In genomic region chr19:5805465-5806132, GRCh38 we compare ENCODE assay signal across 8 cellular contexts. TPM values are rescaled to one million over a fixed set of nuclear protein-coding genes. Genes with fewer than 3 reads are reported as not detected.
DNase-seq lines count a peak whose midpoint lies in the region; ATAC-seq and TF ChIP-seq lines count a peak whose summit lies in the region.

No MANE protein-coding gene starts in this region.

- CTCF ChIA-PET in CD8-positive, alpha-beta memory T cell (lab: Charles Lee), result interaction anchor here (1.1 kb wide), 1 partner anchor 13 kb away, joined by 3 read pairs; no protein-coding TSS in a partner anchor
- CTCF ChIA-PET in OCI-LY7 (lab: Charles Lee; ENCODE audit: unreplicated experiment), result no interaction called here

- intact Hi-C loops in OCI-LY7 (cut with micrococcal nuclease; ENCODE audit: unreplicated experiment), result no loop called here

- H3K36me3 ChIP-seq in CD8-positive, alpha-beta memory T cell (ENCODE audit: insufficient read depth, low read length), result no peaks in the 10 kb centered on the region
- H3K36me3 ChIP-seq in HUES6 (ENCODE audit: control insufficient read depth, insufficient read depth, low read length), result no peaks in the 10 kb centered on the region
- H3K36me3 ChIP-seq in OCI-LY7 (ENCODE audit: insufficient read depth, low read length), result no peaks in the 10 kb centered on the region
- no peaks in the 10 kb centered on the region for H3K36me3 ChIP-seq in rectal smooth muscle tissue (ENCODE audit: control insufficient read depth, insufficient read depth, low read length)

- peak overlapping the region in 6 of 7 donors; percentile 11 to 81 (median 68) for H3K4me3 Mint-ChIP-seq in CD8-positive, alpha-beta memory T cell

- peak; percentile 86 for TF ChIP-seq CTCF in OCI-LY7 (conservative IDR thresholded peaks at IDR 0.05; ENCODE audit: low read length)

- no peaks in the 10 kb centered on the region for H3K9me3 Mint-ChIP-seq in CD8-positive, alpha-beta memory T cell

- peak; percentile 26 to 73 (median 44) for DNase-seq in CD8-positive, alpha-beta memory T cell
- peak; percentile 80 for DNase-seq in OCI-LY7 (ENCODE audit: low spot score)
- DNase-seq in activated T-helper 1 cell treated with anti-CD3 and anti-CD28 coated beads, Interleukin-2, amount 50 U/mL, for 16 hours (ENCODE audit: low read depth in 1 of 2, low spot score in 1 of 2), result peak; percentile 25 to 43
- DNase-seq in germinal center (ENCODE audit: low spot score), result peak; percentile 75
- DNase-seq in globus pallidus (ENCODE audit: low spot score), result no peak

- H3K36me3 Mint-ChIP-seq in CD8-positive, alpha-beta memory T cell, result no peaks in the 10 kb centered on the region

- no peak overlapping the region for H3K27ac ChIP-seq in CD8-positive, alpha-beta memory T cell (ENCODE audit: low read depth, low read length)
- H3K27ac ChIP-seq in HUES6 (ENCODE audit: low read depth, low read length), result no peak overlapping the region
- H3K27ac ChIP-seq in OCI-LY7 (ENCODE audit: low read depth, low read length, poor library complexity, severe bottlenecking), result no peak overlapping the region
- H3K27ac ChIP-seq in rectal smooth muscle tissue (ENCODE audit: low read depth, low read length), result peak overlapping the region; percentile 86

- ATAC-seq in HG02970 (IDR thresholded peaks at IDR 0.05; ENCODE audit: low FRiP score, unreplicated experiment), result no peak

- BruUV-seq in OCI-LY7 (replicated peaks; lab: Mats Ljungman, UMichigan), result no TSS peak

- H3K27me3 ChIP-seq in CD8-positive, alpha-beta memory T cell (ENCODE audit: insufficient read depth, low read length, poor library complexity, severe bottlenecking), result peaks cover 10% of the 10 kb centered on the region
- H3K27me3 ChIP-seq in HUES6 (ENCODE audit: control insufficient read depth, insufficient read depth, low read length) (peaks cover 20% of the 10 kb centered on the region), rectal smooth muscle tissue (ENCODE audit: control insufficient read depth, insufficient read depth, low read length) (no peaks in the 10 kb centered on the region)

- POLR2A ChIA-PET in CD8-positive, alpha-beta memory T cell (lab: Charles Lee), result no interaction called here
- POLR2A ChIA-PET in OCI-LY7 (lab: Charles Lee), result no interaction called here

- no peaks in the 10 kb centered on the region for H3K9me3 ChIP-seq in CD8-positive, alpha-beta memory T cell (ENCODE audit: low read length)
- H3K9me3 ChIP-seq in HUES6 (ENCODE audit: control insufficient read depth, insufficient read depth, low read depth, low read length) (no peaks in the 10 kb centered on the region), OCI-LY7 (ENCODE audit: low read length) (no peaks in the 10 kb centered on the region)

- H4K20me1 ChIP-seq in OCI-LY7 (ENCODE audit: insufficient read depth, low read length), result no peaks in the 10 kb centered on the region

- peaks cover 20% of the 10 kb centered on the region for H3K4me1 ChIP-seq in CD8-positive, alpha-beta memory T cell (ENCODE audit: insufficient read depth, low read length)
- H3K4me1 ChIP-seq in HUES6 (ENCODE audit: control insufficient read depth, insufficient read depth, low read length) (peaks cover 7% of the 10 kb centered on the region), OCI-LY7 (ENCODE audit: insufficient read depth, low read length, poor library complexity, severe bottlenecking) (peaks cover 17% of the 10 kb centered on the region), rectal smooth muscle tissue (ENCODE audit: control insufficient read depth, insufficient read depth, low read length) (peaks cover 4% of the 10 kb centered on the region)

- H3K79me2 ChIP-seq in OCI-LY7 (ENCODE audit: insufficient read depth, low read depth, low read length), result no peaks in the 10 kb centered on the region

- peak overlapping the region in 1 of 8 donors; percentile 55 for H3K27ac Mint-ChIP-seq in CD8-positive, alpha-beta memory T cell

- peak overlapping the region; percentile 49 for H3K4me2 ChIP-seq in OCI-LY7 (ENCODE audit: low read length)

- peaks cover 9 to 16% of the 10 kb centered on the region in 2 donors for H3K27me3 Mint-ChIP-seq in CD8-positive, alpha-beta memory T cell

- no peak overlapping the region for H3K9ac ChIP-seq in HUES6 (ENCODE audit: low read length)
- H3K9ac ChIP-seq in rectal smooth muscle tissue (ENCODE audit: low read length), result peak overlapping the region; percentile 41

- H3K4me1 Mint-ChIP-seq in CD8-positive, alpha-beta memory T cell, result peaks cover 9 to 27% (median 20%) of the 10 kb centered on the region in 3 donors

- H3K4me3 ChIP-seq in CD8-positive, alpha-beta memory T cell (ENCODE audit: low read length), result no peak overlapping the region
- H3K4me3 ChIP-seq in HUES6 (ENCODE audit: low read depth, low read length) (peak overlapping the region; percentile 56), OCI-LY7 (ENCODE audit: low read depth, low read length, poor library complexity, severe bottlenecking) (peak overlapping the region; percentile 42), rectal smooth muscle tissue (ENCODE audit: low read length) (peak overlapping the region; percentile 58)

- no peaks in the 10 kb centered on the region for H3K9me2 ChIP-seq in OCI-LY7 (ENCODE audit: insufficient read depth, low read length)

- no peak overlapping the region for H2AFZ ChIP-seq in OCI-LY7 (ENCODE audit: low read length)

RNA-seq across cellular contexts. Expression of gene NRTN, which starts 0.7 kb away (rescaled TPM):
- total RNA-seq in CD8-positive, alpha-beta memory T cell, result under 1 TPM in 1 of 2 experiments, not detected in 1; 0.26 TPM
- polyA plus RNA-seq in CD8-positive, alpha-beta memory T cell, result 0.26 TPM
- total RNA-seq in OCI-LY7 (2014; rRNA removed; shearing (Covaris generic)), result 3.2 and 3.9 TPM in 2 replicates
- 0.49 and 1.0 TPM in 2 replicates for total RNA-seq in OCI-LY7 (2022)

RNA-seq across cellular contexts. Expression of gene DUS3L, which starts 14.6 kb away (rescaled TPM):
- 10 to 100 TPM; 90.9 to 93.6 TPM for total RNA-seq in CD8-positive, alpha-beta memory T cell
- 33.2 TPM for polyA plus RNA-seq in CD8-positive, alpha-beta memory T cell
- total RNA-seq in OCI-LY7 (2014; rRNA removed; shearing (Covaris generic)), result 55.8 and 63.7 TPM in 2 replicates
- 59.6 and 76.9 TPM in 2 replicates for total RNA-seq in OCI-LY7 (2022)

RNA-seq across cellular contexts. Expression of gene PRR22, which starts 21.1 kb away (rescaled TPM):
- 1 to 10 TPM; 8.2 to 8.6 TPM for total RNA-seq in CD8-positive, alpha-beta memory T cell
- polyA plus RNA-seq in CD8-positive, alpha-beta memory T cell, result 0.15 TPM
- 4.9 and 6.1 TPM in 2 replicates for total RNA-seq in OCI-LY7 (2014; rRNA removed; shearing (Covaris generic))
- 10.5 and 10.6 TPM in 2 replicates for total RNA-seq in OCI-LY7 (2022)

RNA-seq across cellular contexts. Expression of gene FUT6, which starts 33.9 kb away (rescaled TPM):
- not detected for total RNA-seq in CD8-positive, alpha-beta memory T cell
- not detected for polyA plus RNA-seq in CD8-positive, alpha-beta memory T cell
- total RNA-seq in OCI-LY7 (2014; rRNA removed; shearing (Covaris generic)), result not detected in 2 replicates
- total RNA-seq in OCI-LY7 (2022), result not detected in 2 replicates

RNA-seq across cellular contexts. Expression of gene FUT3, which starts 45.6 kb away (rescaled TPM):
- total RNA-seq in CD8-positive, alpha-beta memory T cell, result not detected
- not detected for polyA plus RNA-seq in CD8-positive, alpha-beta memory T cell
- 0.47 and 0.98 TPM in 2 replicates for total RNA-seq in OCI-LY7 (2014; rRNA removed; shearing (Covaris generic))
- total RNA-seq in OCI-LY7 (2022), result 0.63 TPM in 1 of 2 replicates, not detected in the other
